Comparison of ENCODE assay signal across 9 cellular contexts in genomic region chr18:48868468-48869466, GRCh38.
DNase-seq lines count a peak whose midpoint lies in the region; ATAC-seq, FAIRE-seq and TF ChIP-seq lines count a peak whose summit lies in the region.
"Had no signal": no experiment of that assay in that cellular context is flagged by ENCODE, and none has a peak within 500 bp of the region (broad histone marks: within the 10 kb centered on the region; RNA-seq: fewer than 3 reads in every experiment).

No MANE protein-coding gene starts in this region.

- peaks cover 8% of the 10 kb centered on the region for H3K9me3 Mint-ChIP-seq in activated CD4-positive, alpha-beta T cell treated with anti-CD3 and anti-CD28 coated beads, Interleukin-2, amount 10 ng/mL, durations not matched to agents 7 days and 5 days

- intact Hi-C loops in HepG2 (cut with micrococcal nuclease; ENCODE audit: unreplicated experiment), result no loop called here

- H2AFZ ChIP-seq in HepG2 (ENCODE audit: low read length), result no peak overlapping the region

- H3K4me3 ChIP-seq in HepG2 (replicated peaks in 1 of 3; ENCODE audit: insufficient read depth in 1 of 3, low read depth in 2 of 3, low read length in 3 of 3) (peak overlapping the region in 1 of 3 experiments; percentile 35; a peak in 2 of 6 replicates), MG63 (no peak overlapping the region)

- H3K9ac ChIP-seq in HepG2 (ENCODE audit: insufficient read depth, low read depth, low read length), result peak overlapping the region; percentile 22; the same call in 1 of the 2 replicates

- peak; percentile 86 for ATAC-seq in GM19395 (IDR thresholded peaks at IDR 0.05; ENCODE audit: unreplicated experiment)
- ATAC-seq in HG03354 (IDR thresholded peaks at IDR 0.05; ENCODE audit: poor library complexity, severe bottlenecking, unreplicated experiment), result peak; percentile 78
- ATAC-seq in HepG2, result peak; percentile 90
- ATAC-seq: HCT116 had no signal

- TF ChIP-seq CTCF in HepG2 (CRISPR knock-in tag; IDR thresholded peaks at IDR 0.05), result no peak

- DNase-seq in DMS153 (lab: John Stamatoyannopoulos, UW) (peak; percentile 25), HepG2 (ENCODE audit: low spot score) (peak; percentile 69), AG08396 (ENCODE audit: low spot score) (no peak), RCC 7860 (ENCODE audit: low spot score) (no peak), MG63 (no peak)
- peak; percentile 34 for DNase-seq in activated CD4-positive, alpha-beta T cell treated with anti-CD3 and anti-CD28 coated beads, Interleukin-2, amount 10 ng/mL, durations not matched to agents 7 days and 5 days

- TF ChIP-seq EP300 in HepG2 (IDR thresholded peaks at IDR 0.05; ENCODE audit: low read depth in 2 of 2, low read length in 2 of 2), result no peak
- TF ChIP-seq EP300 in HepG2 (CRISPR knock-in tag; IDR thresholded peaks at IDR 0.05; ENCODE audit: borderline replicate concordance), result no peak

- H3K9me3 ChIP-seq in HepG2 (ENCODE audit: low read length), result no peaks in the 10 kb centered on the region
- H3K9me3 ChIP-seq in MG63, result no peaks in the 10 kb centered on the region

- POLR2A ChIA-PET in activated CD4-positive, alpha-beta T cell treated with anti-CD3 and anti-CD28 coated beads, Interleukin-2, amount 10 ng/mL, durations not matched to agents 7 days and 5 days (lab: Charles Lee), result no interaction called here
- POLR2A ChIA-PET in HepG2 (lab: Yijun Ruan, JAX), result no interaction called here

- FAIRE-seq in HepG2 (lab: Jason Lieb, UNC) (peak; percentile 80), RCC 7860 (lab: Jason Lieb, UNC) (no peak)

- H3K27me3 Mint-ChIP-seq in activated CD4-positive, alpha-beta T cell treated with anti-CD3 and anti-CD28 coated beads, Interleukin-2, amount 10 ng/mL, durations not matched to agents 7 days and 5 days, result no peaks in the 10 kb centered on the region

- peaks cover 16% of the 10 kb centered on the region for H3K4me1 Mint-ChIP-seq in activated CD4-positive, alpha-beta T cell treated with anti-CD3 and anti-CD28 coated beads, Interleukin-2, amount 10 ng/mL, durations not matched to agents 7 days and 5 days

- H3K36me3 ChIP-seq in HepG2 (replicated peaks in 1 of 2; ENCODE audit: control insufficient read depth in 1 of 2, insufficient read depth in 2 of 2, low read length in 2 of 2) (no peaks in the 10 kb centered on the region), MG63 (no peaks in the 10 kb centered on the region; the same call in 1 of the 2 replicates)

- H3K27me3 ChIP-seq in HepG2 (ENCODE audit: control insufficient read depth in 1 of 2, insufficient read depth in 2 of 2, low read length in 2 of 2) (no peaks in the 10 kb centered on the region), MG63 (no peaks in the 10 kb centered on the region)

- TF ChIP-seq RAD21 in HepG2 (CRISPR knock-in tag; IDR thresholded peaks at IDR 0.05), result no peak

- CTCF ChIA-PET in activated CD4-positive, alpha-beta T cell treated with anti-CD3 and anti-CD28 coated beads, Interleukin-2, amount 10 ng/mL, durations not matched to agents 7 days and 5 days (lab: Charles Lee), result interaction anchor here (0.6 to 1.5 kb wide), 5 partner anchors 9 to 79 kb away, joined by 3 to 6 read pairs (median 3); no protein-coding TSS in a partner anchor
- CTCF ChIA-PET in HepG2 (lab: Yijun Ruan, JAX; ENCODE audit: low intra/inter-chr PET ratio, low total read pairs), result no interaction called here

- H3K36me3 Mint-ChIP-seq in activated CD4-positive, alpha-beta T cell treated with anti-CD3 and anti-CD28 coated beads, Interleukin-2, amount 10 ng/mL, durations not matched to agents 7 days and 5 days (ENCODE audit: low read depth), result no peaks in the 10 kb centered on the region

- no peak overlapping the region for H3K27ac ChIP-seq in HepG2 (ENCODE audit: extremely low read length, insufficient read depth, low read length)

- in situ Hi-C loops in HepG2 (cut with HindIII; ENCODE audit: extremely low pct_ligation_motif_present, low pct_unique_long_range_greater_than_20kb), result loop anchor here (5.0 kb wide), 1 partner anchor 86 kb away; no protein-coding TSS in a partner anchor

- H4K20me1 ChIP-seq in HepG2 (ENCODE audit: insufficient read depth, low read length), result no peaks in the 10 kb centered on the region

- no peaks in the 10 kb centered on the region for H3K79me2 ChIP-seq in HepG2 (ENCODE audit: insufficient read depth, low read length)

- H3K4me1 ChIP-seq in HepG2 (ENCODE audit: insufficient read depth, low read length), result peaks cover 29% of the 10 kb centered on the region

- H3K27ac Mint-ChIP-seq in activated CD4-positive, alpha-beta T cell treated with anti-CD3 and anti-CD28 coated beads, Interleukin-2, amount 10 ng/mL, durations not matched to agents 7 days and 5 days, result peak overlapping the region; percentile 89

- no peak overlapping the region for H3K4me3 Mint-ChIP-seq in activated CD4-positive, alpha-beta T cell treated with anti-CD3 and anti-CD28 coated beads, Interleukin-2, amount 10 ng/mL, durations not matched to agents 7 days and 5 days

- TF ChIP-seq POLR2A in HepG2 (IDR thresholded peaks at IDR 0.05; ENCODE audit: insufficient read depth in 1 of 2, low read depth in 2 of 2, low read length in 2 of 2), result no peak

- no TSS peak for BruUV-seq in HepG2 (replicated peaks; lab: Mats Ljungman, UMichigan)

- H3K4me2 ChIP-seq in HepG2 (ENCODE audit: low read depth, low read length), result peak overlapping the region; percentile 80

- WGBS in HepG2 (ENCODE audit: low lambda C conversion rate), result 14% methylated on average over 10 of the region's 14 CpGs

TF ChIP-seq in HepG2, 621 proteins besides CTCF, POLR2A, EP300 and RAD21 (continues in another document):
- TF ChIP-seq ZFAT (CRISPR knock-in tag; conservative IDR thresholded peaks at IDR 0.05), result no peak
- TF ChIP-seq IRF2 (CRISPR knock-in tag; IDR thresholded peaks at IDR 0.05), result 0 out of 2 replicates have a peak, but pooled peaks have one; percentile 25
- TF ChIP-seq KDM5B (CRISPR knock-in tag; IDR thresholded peaks at IDR 0.05; ENCODE audit: borderline replicate concordance), result peak; percentile 27; the same call in 1 of the 2 replicates
- TF ChIP-seq MXD4 (CRISPR knock-in tag; IDR thresholded peaks at IDR 0.05), result no peak
- no peak for TF ChIP-seq ETV5 (CRISPR knock-in tag; IDR thresholded peaks at IDR 0.05; ENCODE audit: borderline replicate concordance)
- TF ChIP-seq ZZZ3 (CRISPR knock-in tag; IDR thresholded peaks at IDR 0.05; ENCODE audit: borderline replicate concordance), result no peak
- no peak for TF ChIP-seq GFI1 (CRISPR knock-in tag; IDR thresholded peaks at IDR 0.05; ENCODE audit: borderline replicate concordance)
- TF ChIP-seq FOXC1 (CRISPR knock-in tag; IDR thresholded peaks at IDR 0.05; ENCODE audit: borderline replicate concordance), result no peak
- TF ChIP-seq TBX2 (CRISPR knock-in tag; IDR thresholded peaks at IDR 0.05; ENCODE audit: borderline replicate concordance), result 0 out of 2 replicates have a peak, but pooled peaks have one; percentile 24
- no peak for TF ChIP-seq RFXAP (CRISPR knock-in tag; IDR thresholded peaks at IDR 0.05; ENCODE audit: borderline replicate concordance)
- no peak for TF ChIP-seq CBX5 (CRISPR knock-in tag; IDR thresholded peaks at IDR 0.05; ENCODE audit: borderline replicate concordance)
- no peak for TF ChIP-seq NAIF1 (CRISPR knock-in tag; IDR thresholded peaks at IDR 0.05; ENCODE audit: borderline replicate concordance)
- TF ChIP-seq CBX1 (IDR thresholded peaks at IDR 0.05; ENCODE audit: low read depth), result no peak
- TF ChIP-seq SMYD3 (CRISPR knock-in tag; IDR thresholded peaks at IDR 0.05), result no peak
- no peak for TF ChIP-seq CAMTA2 (CRISPR knock-in tag; IDR thresholded peaks at IDR 0.05; ENCODE audit: borderline replicate concordance)
- no peak for TF ChIP-seq MYC (CRISPR knock-in tag; IDR thresholded peaks at IDR 0.05; ENCODE audit: borderline replicate concordance)
- TF ChIP-seq KDM2A (CRISPR knock-in tag; IDR thresholded peaks at IDR 0.05; ENCODE audit: borderline replicate concordance, low read depth), result 0 out of 2 replicates have a peak, but pooled peaks have one; percentile 15
- TF ChIP-seq ZNF652 (CRISPR knock-in tag; IDR thresholded peaks at IDR 0.05; ENCODE audit: borderline replicate concordance, low read depth), result no peak
- TF ChIP-seq RCOR2 (CRISPR knock-in tag; IDR thresholded peaks at IDR 0.05), result no peak
- no peak for TF ChIP-seq LCORL (IDR thresholded peaks at IDR 0.05)
- 0 out of 2 replicates have a peak, but pooled peaks have one; percentile 22 for TF ChIP-seq LCORL (CRISPR knock-in tag; IDR thresholded peaks at IDR 0.05)
- no peak for TF ChIP-seq GLMP (CRISPR knock-in tag; IDR thresholded peaks at IDR 0.05; ENCODE audit: borderline replicate concordance)
- TF ChIP-seq MAFF (IDR thresholded peaks at IDR 0.05; ENCODE audit: low read depth, low read length), result peak; percentile 81
- no peak for TF ChIP-seq ZNF850 (CRISPR knock-in tag; conservative IDR thresholded peaks at IDR 0.05)
- TF ChIP-seq GATAD1 (CRISPR knock-in tag; IDR thresholded peaks at IDR 0.05), result no peak
- TF ChIP-seq BHLHE40 (IDR thresholded peaks at IDR 0.05; ENCODE audit: low read length), result peak; percentile 80
- no peak for TF ChIP-seq ELF1 (CRISPR knock-in tag; IDR thresholded peaks at IDR 0.05)
- peak; percentile 68; the same call in 1 of the 2 replicates for TF ChIP-seq ZNF280B (CRISPR knock-in tag; IDR thresholded peaks at IDR 0.05; ENCODE audit: borderline replicate concordance)

Comparison
In these comparisons a context has a peak if more than half of its experiments do, and no peak if none do; other contexts are left out.
1. DNase-seq: peak in DMS153 (single experiment), activated CD4-positive, alpha-beta T cell treated with anti-CD3 and anti-CD28 coated beads, Interleukin-2, amount 10 ng/mL, durations not matched to agents 7 days and 5 days (single experiment) and HepG2 (single experiment); none in AG08396 (single experiment), RCC 7860 (single experiment) and MG63 (single experiment).
2. Peak in every context shown above with its lines, with median percentiles within 50 percentile points of each other: ATAC-seq.